ENCODE assay signal across 30 cellular contexts in the genomic region with DNA sequence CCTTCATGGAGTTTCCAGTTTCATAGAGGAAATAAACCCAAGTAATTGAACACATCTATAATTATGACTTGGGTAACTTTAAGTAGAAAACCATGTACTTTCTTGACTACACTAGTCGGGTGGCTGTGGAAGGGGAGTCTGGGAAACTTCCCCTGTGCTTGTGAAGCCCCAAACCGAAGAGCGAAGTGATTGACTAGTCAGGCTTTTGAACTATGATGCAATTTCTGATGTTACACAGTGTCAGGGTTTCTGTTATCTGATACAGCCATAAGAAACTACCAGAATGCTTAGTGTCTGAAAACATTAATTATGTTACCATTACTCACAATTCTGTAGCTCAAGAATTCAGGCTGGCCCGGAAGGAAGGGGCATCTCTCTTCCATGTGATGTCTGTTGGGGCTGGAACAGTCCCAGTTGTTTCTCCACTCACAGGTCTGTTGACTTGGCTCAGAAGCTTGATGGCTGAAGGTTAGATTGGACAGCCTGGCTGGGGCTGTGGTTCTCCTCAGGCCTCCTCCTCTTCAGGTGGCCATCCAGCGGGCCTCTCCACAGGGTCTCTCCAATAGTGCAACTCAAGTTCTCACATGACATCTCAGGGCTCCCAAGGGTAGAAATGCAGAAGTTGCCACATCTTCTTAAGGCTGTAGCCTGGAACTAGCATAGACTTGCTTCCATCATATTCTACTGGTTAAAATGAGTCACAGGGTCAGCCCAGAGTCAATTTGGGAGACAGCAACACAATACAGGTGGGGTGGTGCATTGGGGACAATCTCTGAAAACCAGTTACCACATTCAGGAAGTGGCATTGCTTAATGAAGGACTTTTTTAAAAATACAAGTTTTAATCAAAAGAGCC. TPM values are rescaled to one million over a fixed set of nuclear protein-coding genes. Genes with fewer than 3 reads are reported as not detected.
DNase-seq lines count a peak whose midpoint lies in the region; ATAC-seq and TF ChIP-seq lines count a peak whose summit lies in the region.
"Had no signal": no experiment of that assay in that cellular context is flagged by ENCODE, and none has a peak within 500 bp of the region (broad histone marks: within the 10 kb centered on the region; RNA-seq: fewer than 3 reads in every experiment).

No MANE protein-coding gene starts in this region.

- in situ Hi-C loops in KBM-7 (cut with MboI; ENCODE audit: low pct_unique_long_range_greater_than_20kb, low sequenced_read_pairs) = no loop called here
- in situ Hi-C loops in transverse colon (cut with MboI; ENCODE audit: low pct_ligation_motif_present in 1 of 4, low pct_unique_long_range_greater_than_20kb in 1 of 4, low sequenced_read_pairs in 3 of 4) = no loop called here
- in situ Hi-C loops in GM13976 (cut with MboI; ENCODE audit: low sequenced_read_pairs, unreplicated experiment) = no loop called here

- no peaks in the 10 kb centered on the region for H3K27me3 ChIP-seq in foreskin keratinocyte
- no peaks in the 10 kb centered on the region for H3K27me3 ChIP-seq in neutrophil
- H3K27me3 ChIP-seq in transverse colon = no peaks in the 10 kb centered on the region
- H3K27me3 ChIP-seq in tibial nerve = peaks cover 0 to 4% of the 10 kb centered on the region in 2 donors
- H3K27me3 ChIP-seq: sigmoid colon, suprapubic skin, vagina had no signal

- TF ChIP-seq EP300 in transverse colon (IDR thresholded peaks at IDR 0.05; ENCODE audit: low read depth) = no peak
- TF ChIP-seq EP300 in tibial nerve (IDR thresholded peaks at IDR 0.05) = no peak

- DNase-seq in KBM-7 (peak; percentile 16), NOMO-1 treated with DMSO at 0.1 percent for 48 hours (lab: John Stamatoyannopoulos, UW; ENCODE audit: unreplicated experiment) (peak; percentile 96), foreskin keratinocyte (peak; percentile 16 to 18), transverse colon (no peak), GM13976 (ENCODE audit: low spot score) (no peak), tibial nerve (ENCODE audit: low spot score in 2 of 2) (no peak), cortex of kidney (lab: John Stamatoyannopoulos, UW) (no peak)
- DNase-seq: activated CD4-positive, alpha-beta T cell treated with anti-CD3 and anti-CD28 coated beads for 36 hours; activated effector memory CD4-positive, alpha-beta T cell treated with anti-CD3 and anti-CD28 coated beads, Interleukin-2, amount 50 U/mL, for 16 hours; activated naive CD8-positive, alpha-beta T cell treated with anti-CD3 and anti-CD28 coated beads, Interleukin-2, amount 10 ng/mL, durations not matched to agents 7 days and 5 days; Calu3; DMS79 treated with DMSO at 0.1 percent for 48 hours; HCEC 1CT; head of caudate nucleus; Karpas-422; NCI-H1092 treated with DMSO at 0.1 percent for 48 hours; NCI-H187 treated with DMSO at 0.1 percent for 48 hours; NCI-H526; sigmoid colon; stimulated activated CD4-positive, alpha-beta T cell treated with anti-CD3 and anti-CD28 coated beads, Interleukin-4, amount 100 ng/mL, for 4 hours; stimulated activated naive B cell treated with anti-CD40 and anti-IgM and Interleukin-4, amounts not matched to agents 10 μg/mL and 1 μg/mL and 100 μg/mL, for 72 hours had no signal

- ATAC-seq in foreskin keratinocyte = peak; percentile 57
- ATAC-seq: activated CD4-positive, alpha-beta T cell treated with anti-CD3 and anti-CD28 coated beads for 36 hours; SK-N-SH treated with all-trans-retinoic acid at 6 μM for 48 hours; stimulated activated naive B cell treated with anti-CD40 and anti-IgM and Interleukin-4, amounts not matched to agents 10 μg/mL and 1 μg/mL and 100 μg/mL, for 72 hours had no signal

- H3K9me3 ChIP-seq in neutrophil (no peaks in the 10 kb centered on the region), transverse colon (no peaks in the 10 kb centered on the region), tibial nerve (peaks cover 0 to 9% (median 0%) of the 10 kb centered on the region in 4 donors)
- H3K9me3 ChIP-seq: sigmoid colon, suprapubic skin, vagina had no signal

- intact Hi-C loops in transverse colon (cut with DNase I; ENCODE audit: low total_unique reads) = no loop called here

- TF ChIP-seq POLR2A in transverse colon (IDR thresholded peaks at IDR 0.05) = no peak
- TF ChIP-seq POLR2A in tibial nerve (IDR thresholded peaks at IDR 0.05) = no peak

- H3K4me1 ChIP-seq in foreskin keratinocyte = no peaks in the 10 kb centered on the region
- H3K4me1 ChIP-seq in neutrophil (ENCODE audit: control insufficient read depth in 1 of 2, insufficient read depth in 1 of 2, low read depth in 1 of 2, low read length in 1 of 2) = peaks cover 0 to 5% of the 10 kb centered on the region in 2 experiments
- H3K4me1 ChIP-seq in transverse colon = no peaks in the 10 kb centered on the region
- no peaks in the 10 kb centered on the region for H3K4me1 ChIP-seq in tibial nerve
- H3K4me1 ChIP-seq: sigmoid colon, suprapubic skin, vagina had no signal

- H3K36me3 ChIP-seq in neutrophil = no peaks in the 10 kb centered on the region
- no peaks in the 10 kb centered on the region for H3K36me3 ChIP-seq in transverse colon
- no peaks in the 10 kb centered on the region for H3K36me3 ChIP-seq in tibial nerve
- H3K36me3 ChIP-seq: sigmoid colon, suprapubic skin, vagina had no signal

- H3K27ac ChIP-seq in foreskin keratinocyte = no peak overlapping the region
- H3K27ac ChIP-seq in neutrophil = peak overlapping the region; percentile 25
- no peak overlapping the region for H3K27ac ChIP-seq in transverse colon
- no peak overlapping the region for H3K27ac ChIP-seq in tibial nerve
- H3K27ac ChIP-seq: sigmoid colon, suprapubic skin, vagina had no signal

- H3K4me3 ChIP-seq in neutrophil (ENCODE audit: low read depth in 1 of 2, low read length in 1 of 2) (no peak overlapping the region), transverse colon (no peak overlapping the region), tibial nerve (no peak overlapping the region)
- H3K4me3 ChIP-seq: sigmoid colon, suprapubic skin, vagina had no signal

- TF ChIP-seq CTCF in foreskin keratinocyte (conservative IDR thresholded peaks at IDR 0.05) (no peak), neutrophil (IDR thresholded peaks at IDR 0.05) (no peak), transverse colon (IDR thresholded peaks at IDR 0.05) (no peak), GM13976 (IDR thresholded peaks at IDR 0.05; ENCODE audit: borderline replicate concordance, control extremely low read depth, extremely low read depth, insufficient read depth, missing control alignments) (no peak), tibial nerve (IDR thresholded peaks at IDR 0.05) (no peak)

- 76% methylated on average over 5 of the region's 5 CpGs; no CpG with 5 or more reads in 1 of the 2 donors for WGBS in transverse colon (ENCODE audit: low coverage in 1 of 2), 2 donors
- WGBS in tibial nerve, 2 donors = 77 to 88% methylated on average over 5 of the region's 5 CpGs

RNA-seq across cellular contexts. Expression of a gene that starts 8.3 kb away (rescaled TPM):
- total RNA-seq in foreskin keratinocyte (not detected in 2 replicates), transverse colon (not detected), tibial nerve (not detected)
- polyA plus RNA-seq in foreskin keratinocyte = not detected in 2 replicates
- total RNA-seq: activated CD4-positive, alpha-beta T cell treated with anti-CD3 and anti-CD28 coated beads for 36 hours; activated naive CD8-positive, alpha-beta T cell treated with anti-CD3 and anti-CD28 coated beads, Interleukin-2, amount 10 ng/mL, durations not matched to agents 7 days and 5 days; Calu3; cerebellum; endothelial cell of umbilical vein; HT1080; posterior vena cava; sigmoid colon; suprapubic skin; vagina had no signal
- polyA plus RNA-seq: CD14-positive monocyte, endothelial cell of umbilical vein, sigmoid colon had no signal

Comparison
In these comparisons a context has a peak if more than half of its experiments do, and no peak if none do; other contexts are left out.
1. DNase-seq: peak in KBM-7 (single experiment), NOMO-1 treated with DMSO at 0.1 percent for 48 hours (single experiment) and foreskin keratinocyte (2 of 2); none in transverse colon (single experiment), GM13976 (single experiment), tibial nerve (0 of 2) and cortex of kidney (single experiment).